23 cellular contexts compared by ENCODE assay signal in genomic region chr5:153067869-153068268, GRCh38.
"Had no signal": no experiment of that assay in that cellular context is flagged by ENCODE, and none has a peak within 500 bp of the region (broad histone marks: within the 10 kb centered on the region; RNA-seq: fewer than 3 reads in every experiment).

No MANE protein-coding gene starts in this region.

- DNase-seq: Kasumi-1, MV-4-11, NCI-H1048, NCI-H1105, NCI-H1417, NCI-H1436 treated with DMSO at 0.1 percent for 48 hours, NCI-H1694, NCI-H187 treated with DMSO at 0.1 percent for 48 hours, NCI-H2029 treated with DMSO at 0.1 percent for 48 hours, NCI-H2107, NCI-H2227 treated with DMSO at 0.1 percent for 48 hours, NCI-H524, NCI-H526 treated with DMSO at 0.1 percent for 48 hours, NCI-H774, Right ventricle myocardium superior, RPMI8226, SIG-M5 had no signal

- H3K27ac ChIP-seq: HL-60, KMS-11, SJSA1, SK-N-MC had no signal

- H3K27ac Mint-ChIP-seq: IgD-negative memory B cell had no signal

- H3K4me2 ChIP-seq: KMS-11 had no signal

- H3K4me3 Mint-ChIP-seq: IgD-negative memory B cell had no signal

- H3K27me3 Mint-ChIP-seq: IgD-negative memory B cell had no signal

- H3K9me3 ChIP-seq: SJSA1 had no signal

- ATAC-seq: K562 had no signal

- H3K36me3 ChIP-seq: SJSA1 had no signal

- H3K4me1 ChIP-seq: SJSA1 had no signal

- H3K4me3 ChIP-seq: K562, SJSA1, SK-N-MC had no signal

- H3K9ac ChIP-seq: KMS-11 had no signal

- H3K4me1 Mint-ChIP-seq: IgD-negative memory B cell had no signal

- H3K27me3 ChIP-seq: SJSA1 had no signal
